In genomic region chr15:52337961-52338535, GRCh38 we compare ENCODE assay signal across 1 cellular context.
TF ChIP-seq lines count a peak whose summit lies in the region.

No MANE protein-coding gene starts in this region.

TF ChIP-seq in endothelial cell of umbilical vein, 7 proteins besides CTCF, POLR2A, EP300 and RAD21 (continued from another document):
- TF ChIP-seq JUN (IDR thresholded peaks at IDR 0.05; ENCODE audit: borderline replicate concordance, insufficient read depth, insufficient read length, low read depth): no peak
- TF ChIP-seq GATA2 (IDR thresholded peaks at IDR 0.05; ENCODE audit: insufficient read depth, insufficient read length, low read depth, low read length): no peak
